13 cellular contexts compared by ENCODE assay signal in the genomic region with DNA sequence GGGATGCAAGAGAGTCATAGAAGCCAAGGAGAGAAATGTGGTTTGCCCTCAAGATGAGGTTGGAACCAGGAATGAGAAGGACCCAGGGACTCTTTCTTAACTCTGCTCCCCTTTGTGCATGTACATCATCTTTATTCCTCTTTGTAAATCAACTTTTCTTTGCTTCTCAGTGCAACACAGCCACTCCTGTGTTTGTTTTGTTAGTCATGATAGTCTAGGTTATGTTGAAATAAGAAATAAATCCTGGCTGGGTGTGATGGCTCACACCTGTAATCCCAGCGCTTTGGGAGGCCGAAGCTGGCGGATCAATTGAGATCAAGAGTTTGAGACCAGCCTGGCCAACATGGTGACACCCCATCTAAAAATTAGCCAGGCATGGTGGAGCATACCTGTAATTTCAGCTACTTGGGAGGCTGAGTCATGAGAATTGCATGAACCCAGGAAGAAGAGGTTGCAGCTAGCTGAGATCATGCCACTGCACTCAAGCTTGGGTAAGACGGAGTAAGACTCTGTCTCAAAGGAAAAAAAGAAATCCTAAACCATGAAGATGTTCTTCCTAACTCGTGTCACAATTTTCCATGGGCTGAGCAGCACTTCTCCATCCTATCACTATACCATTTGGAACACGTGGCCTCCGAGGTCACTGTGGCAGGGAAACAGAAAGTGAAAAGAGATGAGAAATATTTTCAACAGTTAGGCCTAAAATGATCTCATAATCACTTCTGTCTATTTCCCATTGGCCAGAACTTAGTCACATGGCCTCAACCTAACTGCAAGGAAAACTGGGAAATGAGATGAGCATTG.
DNase-seq lines count a peak whose midpoint lies in the region; TF ChIP-seq lines count a peak whose summit lies in the region.
"Had no signal": no experiment of that assay in that cellular context is flagged by ENCODE, and none has a peak within 500 bp of the region (broad histone marks: within the 10 kb centered on the region; RNA-seq: fewer than 3 reads in every experiment).

No MANE protein-coding gene starts in this region.

- CTCF ChIA-PET in mammary epithelial cell (lab: Charles Lee; ENCODE audit: low non-redundant PET) = no interaction called here

- no peaks in the 10 kb centered on the region for H3K27me3 ChIP-seq in mammary epithelial cell (ENCODE audit: insufficient read depth, low read length)
- no peaks in the 10 kb centered on the region for H3K27me3 ChIP-seq in liver (ENCODE audit: control insufficient read depth in 4 of 4, insufficient read depth in 4 of 4, low read length in 3 of 4)
- no peaks in the 10 kb centered on the region for H3K27me3 ChIP-seq in neural progenitor cell
- H3K27me3 ChIP-seq in left ventricle myocardium inferior (ENCODE audit: low read depth) = no peaks in the 10 kb centered on the region

- H3K9ac ChIP-seq in mammary epithelial cell (ENCODE audit: insufficient read depth, low read length) (peak overlapping the region; percentile 90), liver (ENCODE audit: low read depth in 1 of 2, low read length in 2 of 2) (no peak overlapping the region), neural progenitor cell (no peak overlapping the region)
- H3K9ac ChIP-seq: parathyroid adenoma had no signal

- dilution Hi-C loops in mammary epithelial cell (cut with HindIII; ENCODE audit: low sequenced_read_pairs) = no loop called here

- no peaks in the 10 kb centered on the region for H3F3A ChIP-seq in neural progenitor cell (ENCODE audit: low read depth)

- WGBS in mammary epithelial cell (ENCODE audit: low coverage, missing lambda C conversion rate) = 39% methylated on average over 7 of the region's 7 CpGs
- 58% methylated on average over 7 of the region's 7 CpGs for WGBS in liver

- no peak overlapping the region for H3K27ac Mint-ChIP-seq in neural progenitor cell

- peaks cover 2% of the 10 kb centered on the region for H3K27me3 Mint-ChIP-seq in neural progenitor cell (ENCODE audit: insufficient read depth, low read depth)

- in situ Hi-C loops in ACHN (cut with HindIII; ENCODE audit: low pct_ligation_motif_present, low pct_unique_long_range_greater_than_20kb, low sequenced_read_pairs) = no loop called here
- in situ Hi-C loops in mammary epithelial cell (cut with MboI; ENCODE audit: low sequenced_read_pairs in 2 of 2) = no loop called here

- TF ChIP-seq RAD21 in liver (IDR thresholded peaks at IDR 0.05) = peak in 1 of 2 donors; percentile 25

- H3K36me3 ChIP-seq in mammary epithelial cell (ENCODE audit: insufficient read depth, low read length) = no peaks in the 10 kb centered on the region
- no peaks in the 10 kb centered on the region for H3K36me3 ChIP-seq in liver (ENCODE audit: control insufficient read depth in 4 of 4, insufficient read depth in 3 of 4, low read depth in 1 of 4, low read length in 3 of 4)
- no peaks in the 10 kb centered on the region for H3K36me3 ChIP-seq in neural progenitor cell
- no peaks in the 10 kb centered on the region for H3K36me3 ChIP-seq in left ventricle myocardium inferior

- DNase-seq in ACHN = peak; percentile 64
- peak; percentile 80 for DNase-seq in LHCN-M2 (ENCODE audit: low read depth)
- peak; percentile 95 for DNase-seq in mammary epithelial cell
- no peak for DNase-seq in NCI-H1930 (lab: John Stamatoyannopoulos, UW)
- DNase-seq in neural progenitor cell (ENCODE audit: low spot score) = no peak
- DNase-seq in left ventricle myocardium inferior = no peak
- no peak for DNase-seq in activated CD8-positive, alpha-beta memory T cell treated with anti-CD3 and anti-CD28 coated beads, Interleukin-2, amount 50 U/mL, for 4 hours
- DNase-seq: activated CD4-positive, alpha-beta T cell treated with anti-CD3 and anti-CD28 coated beads, Interleukin-2, amount 50 U/mL, for 1 hour; AML-193; NCI-H187 treated with DMSO at 0.1 percent for 48 hours; SHP77 had no signal

- H3K79me2 ChIP-seq in mammary epithelial cell (ENCODE audit: insufficient read depth, low read length) (no peaks in the 10 kb centered on the region), neural progenitor cell (ENCODE audit: low read depth) (no peaks in the 10 kb centered on the region)
- H3K79me2 ChIP-seq: parathyroid adenoma had no signal

- H4K20me1 ChIP-seq in mammary epithelial cell (ENCODE audit: insufficient read depth, low read length) (no peaks in the 10 kb centered on the region), neural progenitor cell (ENCODE audit: low read depth) (no peaks in the 10 kb centered on the region)

- peaks cover 3% of the 10 kb centered on the region for H3K9me3 ChIP-seq in mammary epithelial cell (replicated peaks; ENCODE audit: insufficient read depth, low read length)
- no peaks in the 10 kb centered on the region for H3K9me3 ChIP-seq in liver (ENCODE audit: control insufficient read depth in 4 of 4, low read length in 3 of 4)
- no peaks in the 10 kb centered on the region for H3K9me3 ChIP-seq in neural progenitor cell (ENCODE audit: low read depth)
- no peaks in the 10 kb centered on the region for H3K9me3 ChIP-seq in left ventricle myocardium inferior (replicated peaks)

- H3K4me1 ChIP-seq in mammary epithelial cell (ENCODE audit: insufficient read depth, low read length) (peaks cover 33% of the 10 kb centered on the region), liver (ENCODE audit: control insufficient read depth in 4 of 4, insufficient read depth in 4 of 4, low read length in 3 of 4) (no peaks in the 10 kb centered on the region), neural progenitor cell (no peaks in the 10 kb centered on the region), left ventricle myocardium inferior (no peaks in the 10 kb centered on the region)
- H3K4me1 ChIP-seq: parathyroid adenoma had no signal

- no peaks in the 10 kb centered on the region for H3K36me3 Mint-ChIP-seq in neural progenitor cell

- no peaks in the 10 kb centered on the region for H3K9me3 Mint-ChIP-seq in neural progenitor cell

- peak overlapping the region; percentile 57 for H2AFZ ChIP-seq in mammary epithelial cell (ENCODE audit: low read depth, low read length)
- H2AFZ ChIP-seq in neural progenitor cell (replicated peaks) = no peak overlapping the region

- H3K4me3 ChIP-seq in mammary epithelial cell (replicated peaks in 1 of 3; ENCODE audit: insufficient read depth in 1 of 3, low read depth in 2 of 3, low read length in 3 of 3) = peak overlapping the region in 1 of 3 experiments; percentile 8
- no peak overlapping the region for H3K4me3 ChIP-seq in liver (ENCODE audit: low read depth in 1 of 3, low read length in 3 of 3)
- H3K4me3 ChIP-seq in neural progenitor cell = no peak overlapping the region
- H3K4me3 ChIP-seq in left ventricle myocardium inferior = no peak overlapping the region

- TSS peak; percentile 80 for BruUV-seq in mammary epithelial cell (replicated peaks; lab: Mats Ljungman, UMichigan)

- TF ChIP-seq CTCF in mammary epithelial cell (conservative IDR thresholded peaks at IDR 0.05 in 1 of 2, IDR thresholded peaks at IDR 0.05 in 1 of 2; ENCODE audit: extremely low read depth in 1 of 2, insufficient read depth in 1 of 2, low read depth in 1 of 2, low read length in 2 of 2) (no peak), liver (IDR thresholded peaks at IDR 0.05; ENCODE audit: low read depth, low read length, missing input control) (no peak), neural progenitor cell (IDR thresholded peaks at IDR 0.05) (no peak), left ventricle myocardium inferior (IDR thresholded peaks at IDR 0.05; ENCODE audit: borderline replicate concordance) (no peak)

- no peak overlapping the region for H3K4me3 Mint-ChIP-seq in neural progenitor cell

- H3K27ac ChIP-seq in mammary epithelial cell (ENCODE audit: insufficient read depth, low read depth, low read length) (peak overlapping the region; percentile 100), liver (ENCODE audit: low read depth in 1 of 2, low read length in 2 of 2) (no peak overlapping the region), neural progenitor cell (no peak overlapping the region), left ventricle myocardium inferior (replicated peaks) (no peak overlapping the region)
- H3K27ac ChIP-seq: parathyroid adenoma had no signal

- H3K4me1 Mint-ChIP-seq in neural progenitor cell = peaks cover 11% of the 10 kb centered on the region

- intact Hi-C loops in mammary epithelial cell (cut with micrococcal nuclease) = loop anchor here (1.0 to 5.0 kb wide), 6 partner anchors 25 to 196 kb away; a partner anchor contains a TSS
- intact Hi-C loops in left ventricle myocardium inferior (cut with micrococcal nuclease) = no loop called here

- peak overlapping the region; percentile 67 for H3K4me2 ChIP-seq in mammary epithelial cell (ENCODE audit: insufficient read depth, low read depth, low read length)
- H3K4me2 ChIP-seq in neural progenitor cell = no peak overlapping the region

TF ChIP-seq in liver, 16 proteins besides CTCF, POLR2A, EP300 and RAD21:
- TF ChIP-seq HNF4A (conservative IDR thresholded peaks at IDR 0.05) (peak in 1 of 2 donors; percentile 16), RXRA (IDR thresholded peaks at IDR 0.05) (peak; percentile 32 to 61), JUND (IDR thresholded peaks at IDR 0.05) (peak; percentile 51 to 67), YY1 (IDR thresholded peaks at IDR 0.05) (peak; percentile 21), FOXA1 (IDR thresholded peaks at IDR 0.05) (no peak)
- TF ChIP-seq, protein P1, sequence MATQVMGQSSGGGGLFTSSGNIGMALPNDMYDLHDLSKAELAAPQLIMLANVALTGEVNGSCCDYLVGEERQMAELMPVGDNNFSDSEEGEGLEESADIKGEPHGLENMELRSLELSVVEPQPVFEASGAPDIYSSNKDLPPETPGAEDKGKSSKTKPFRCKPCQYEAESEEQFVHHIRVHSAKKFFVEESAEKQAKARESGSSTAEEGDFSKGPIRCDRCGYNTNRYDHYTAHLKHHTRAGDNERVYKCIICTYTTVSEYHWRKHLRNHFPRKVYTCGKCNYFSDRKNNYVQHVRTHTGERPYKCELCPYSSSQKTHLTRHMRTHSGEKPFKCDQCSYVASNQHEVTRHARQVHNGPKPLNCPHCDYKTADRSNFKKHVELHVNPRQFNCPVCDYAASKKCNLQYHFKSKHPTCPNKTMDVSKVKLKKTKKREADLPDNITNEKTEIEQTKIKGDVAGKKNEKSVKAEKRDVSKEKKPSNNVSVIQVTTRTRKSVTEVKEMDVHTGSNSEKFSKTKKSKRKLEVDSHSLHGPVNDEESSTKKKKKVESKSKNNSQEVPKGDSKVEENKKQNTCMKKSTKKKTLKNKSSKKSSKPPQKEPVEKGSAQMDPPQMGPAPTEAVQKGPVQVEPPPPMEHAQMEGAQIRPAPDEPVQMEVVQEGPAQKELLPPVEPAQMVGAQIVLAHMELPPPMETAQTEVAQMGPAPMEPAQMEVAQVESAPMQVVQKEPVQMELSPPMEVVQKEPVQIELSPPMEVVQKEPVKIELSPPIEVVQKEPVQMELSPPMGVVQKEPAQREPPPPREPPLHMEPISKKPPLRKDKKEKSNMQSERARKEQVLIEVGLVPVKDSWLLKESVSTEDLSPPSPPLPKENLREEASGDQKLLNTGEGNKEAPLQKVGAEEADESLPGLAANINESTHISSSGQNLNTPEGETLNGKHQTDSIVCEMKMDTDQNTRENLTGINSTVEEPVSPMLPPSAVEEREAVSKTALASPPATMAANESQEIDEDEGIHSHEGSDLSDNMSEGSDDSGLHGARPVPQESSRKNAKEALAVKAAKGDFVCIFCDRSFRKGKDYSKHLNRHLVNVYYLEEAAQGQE (IDR thresholded peaks at IDR 0.05) = no peak

Comparison
In these comparisons a context has a peak if more than half of its experiments do, and no peak if none do; other contexts are left out.
1. DNase-seq: peak in ACHN (single experiment), LHCN-M2 (single experiment) and mammary epithelial cell (single experiment); none in NCI-H1930 (0 of 2), neural progenitor cell (single experiment), left ventricle myocardium inferior (single experiment) and activated CD8-positive, alpha-beta memory T cell treated with anti-CD3 and anti-CD28 coated beads, Interleukin-2, amount 50 U/mL, for 4 hours (single experiment).